1 cellular context compared by ENCODE assay signal in genomic region chr19:19515764-19516519, GRCh38.
TF ChIP-seq lines count a peak whose summit lies in the region.

NDUFA13 (plus strand) TSS chr19:19516225; CDS start chr19:19516239, 14 bp downstream.

TF ChIP-seq in HepG2, 621 proteins besides CTCF, POLR2A, EP300 and RAD21 (continued from another document and continues in another):
- no peak for TF ChIP-seq ZBED4 (CRISPR knock-in tag; IDR thresholded peaks at IDR 0.05; ENCODE audit: borderline replicate concordance)
- TF ChIP-seq POLR2AphosphoS2 (IDR thresholded peaks at IDR 0.05; ENCODE audit: low read depth, low read length), result no peak
- peak; percentile 80; the same call in 1 of the 2 replicates for TF ChIP-seq NAIF1 (CRISPR knock-in tag; IDR thresholded peaks at IDR 0.05; ENCODE audit: borderline replicate concordance)
- peak; percentile 68; the same call in 1 of the 2 replicates for TF ChIP-seq ZSCAN31 (CRISPR knock-in tag; IDR thresholded peaks at IDR 0.05; ENCODE audit: low read depth)
- peak; percentile 64 for TF ChIP-seq ZNF441 (CRISPR knock-in tag; IDR thresholded peaks at IDR 0.05; ENCODE audit: borderline replicate concordance)
- peak; percentile 20 for TF ChIP-seq TEAD3 (CRISPR knock-in tag; optimal IDR thresholded peaks at IDR 0.05; ENCODE audit: borderline replicate concordance)
- peak; percentile 80; the same call in 1 of the 2 replicates for TF ChIP-seq RFXAP (CRISPR knock-in tag; IDR thresholded peaks at IDR 0.05; ENCODE audit: borderline replicate concordance)
- TF ChIP-seq ATAD3A (CRISPR knock-in tag; IDR thresholded peaks at IDR 0.05), result no peak
- no peak for TF ChIP-seq ZNF354B (CRISPR knock-in tag; IDR thresholded peaks at IDR 0.05)
- TF ChIP-seq DNMT3B (CRISPR knock-in tag; conservative IDR thresholded peaks at IDR 0.05), result no peak
- peak; percentile 95; the same call in 1 of the 2 replicates for TF ChIP-seq ZNF510 (CRISPR knock-in tag; IDR thresholded peaks at IDR 0.05; ENCODE audit: low read depth)
- TF ChIP-seq KIAA2018 (CRISPR knock-in tag; IDR thresholded peaks at IDR 0.05; ENCODE audit: borderline replicate concordance), result no peak
- TF ChIP-seq MYPOP (CRISPR knock-in tag; IDR thresholded peaks at IDR 0.05), result no peak
- TF ChIP-seq RORA (CRISPR knock-in tag; IDR thresholded peaks at IDR 0.05), result no peak
- no peak for TF ChIP-seq KAT7 (CRISPR knock-in tag; IDR thresholded peaks at IDR 0.05; ENCODE audit: borderline replicate concordance)
- TF ChIP-seq ZNF572 (CRISPR knock-in tag; IDR thresholded peaks at IDR 0.05), result no peak
- peak; percentile 87 for TF ChIP-seq ERF (CRISPR knock-in tag; IDR thresholded peaks at IDR 0.05)
- no peak for TF ChIP-seq ZNF83 (CRISPR knock-in tag; IDR thresholded peaks at IDR 0.05; ENCODE audit: borderline replicate concordance)
- TF ChIP-seq NFRKB (IDR thresholded peaks at IDR 0.05), result no peak; the same call in 1 of the 2 replicates
- 0 out of 2 replicates have a peak, but pooled peaks have one; percentile 54 for TF ChIP-seq GFI1 (CRISPR knock-in tag; IDR thresholded peaks at IDR 0.05; ENCODE audit: borderline replicate concordance)
- peak; percentile 76 for TF ChIP-seq ZNF143 (CRISPR knock-in tag; IDR thresholded peaks at IDR 0.05)
- peak; percentile 61 for TF ChIP-seq MED8 (CRISPR knock-in tag; IDR thresholded peaks at IDR 0.05; ENCODE audit: insufficient replicate concordance)
- peak; percentile 94 for TF ChIP-seq ETV5 (CRISPR knock-in tag; IDR thresholded peaks at IDR 0.05; ENCODE audit: borderline replicate concordance)
- peak; percentile 72; the same call in 1 of the 2 replicates for TF ChIP-seq SRY (CRISPR knock-in tag; IDR thresholded peaks at IDR 0.05)
- TF ChIP-seq ZNF224 (CRISPR knock-in tag; IDR thresholded peaks at IDR 0.05), result peak; percentile 70; the same call in 1 of the 2 replicates
- 0 out of 2 replicates have a peak, but pooled peaks have one; percentile 19 for TF ChIP-seq SIX1 (CRISPR knock-in tag; IDR thresholded peaks at IDR 0.05; ENCODE audit: borderline replicate concordance)
- TF ChIP-seq FOXK1 (CRISPR knock-in tag; IDR thresholded peaks at IDR 0.05; ENCODE audit: borderline replicate concordance, low read depth), result peak; percentile 83; the same call in 1 of the 2 replicates
- peak; percentile 67; the same call in 1 of the 2 replicates for TF ChIP-seq ZNF232 (CRISPR knock-in tag; IDR thresholded peaks at IDR 0.05; ENCODE audit: borderline replicate concordance)
- peak; percentile 16; the same call in 1 of the 2 replicates for TF ChIP-seq ZNF878 (CRISPR knock-in tag; IDR thresholded peaks at IDR 0.05)
- TF ChIP-seq GATAD1 (CRISPR knock-in tag; IDR thresholded peaks at IDR 0.05), result peak; percentile 91
- peak; percentile 73; the same call in 1 of the 2 replicates for TF ChIP-seq KMT2A (CRISPR knock-in tag; IDR thresholded peaks at IDR 0.05)
- no peak for TF ChIP-seq ZNF558 (CRISPR knock-in tag; IDR thresholded peaks at IDR 0.05; ENCODE audit: borderline replicate concordance)
- TF ChIP-seq ZNF530 (CRISPR knock-in tag; IDR thresholded peaks at IDR 0.05; ENCODE audit: low read depth), result no peak
- peak; percentile 80; the same call in 1 of the 2 replicates for TF ChIP-seq SALL2 (CRISPR knock-in tag; IDR thresholded peaks at IDR 0.05)
- TF ChIP-seq SATB2 (CRISPR knock-in tag; IDR thresholded peaks at IDR 0.05), result no peak; the same call in none of the 2 replicates
- peak; percentile 71 for TF ChIP-seq ZNF777 (CRISPR knock-in tag; IDR thresholded peaks at IDR 0.05)
- no peak for TF ChIP-seq HOXA7 (CRISPR knock-in tag; IDR thresholded peaks at IDR 0.05)
- TF ChIP-seq RBM22 (optimal IDR thresholded peaks at IDR 0.05; ENCODE audit: low read length), result no peak
- no peak for TF ChIP-seq NPAS2 (CRISPR knock-in tag; IDR thresholded peaks at IDR 0.05; ENCODE audit: borderline replicate concordance)
- no peak for TF ChIP-seq CHCHD3 (CRISPR knock-in tag; IDR thresholded peaks at IDR 0.05)
- TF ChIP-seq HES4 (CRISPR knock-in tag; IDR thresholded peaks at IDR 0.05; ENCODE audit: borderline replicate concordance), result peak; percentile 47; the same call in 1 of the 2 replicates
- no peak for TF ChIP-seq MTF1 (CRISPR knock-in tag; IDR thresholded peaks at IDR 0.05)
- 0 out of 2 replicates have a peak, but pooled peaks have one; percentile 41 for TF ChIP-seq ZNF335 (CRISPR knock-in tag; IDR thresholded peaks at IDR 0.05)
- no peak for TF ChIP-seq ZFP1 (CRISPR knock-in tag; IDR thresholded peaks at IDR 0.05)
- TF ChIP-seq ARID2 (CRISPR knock-in tag; IDR thresholded peaks at IDR 0.05; ENCODE audit: borderline replicate concordance), result no peak
- peak; percentile 72; the same call in 1 of the 2 replicates for TF ChIP-seq ZFP90 (CRISPR knock-in tag; IDR thresholded peaks at IDR 0.05; ENCODE audit: borderline replicate concordance)
- TF ChIP-seq ZNF431 (CRISPR knock-in tag; IDR thresholded peaks at IDR 0.05; ENCODE audit: borderline replicate concordance, low read depth), result 0 out of 2 replicates have a peak, but pooled peaks have one; percentile 53
- peak; percentile 60; the same call in 1 of the 2 replicates for TF ChIP-seq ZZZ3 (CRISPR knock-in tag; IDR thresholded peaks at IDR 0.05; ENCODE audit: borderline replicate concordance)
- no peak for TF ChIP-seq ZNF33A (CRISPR knock-in tag; IDR thresholded peaks at IDR 0.05; ENCODE audit: borderline replicate concordance)
- TF ChIP-seq UBTF (CRISPR knock-in tag; IDR thresholded peaks at IDR 0.05), result peak; percentile 70; the same call in 1 of the 2 replicates
- peak; percentile 39; the same call in 1 of the 2 replicates for TF ChIP-seq ZMYM3 (CRISPR knock-in tag; IDR thresholded peaks at IDR 0.05)
- TF ChIP-seq ZFY (CRISPR knock-in tag; IDR thresholded peaks at IDR 0.05), result peak; percentile 98
- TF ChIP-seq ZNF703 (CRISPR knock-in tag; IDR thresholded peaks at IDR 0.05; ENCODE audit: borderline replicate concordance), result no peak; the same call in 1 of the 2 replicates
- TF ChIP-seq SP4 (CRISPR knock-in tag; IDR thresholded peaks at IDR 0.05), result no peak
- no peak for TF ChIP-seq CBX2 (IDR thresholded peaks at IDR 0.05; ENCODE audit: low read depth, low read length)
- TF ChIP-seq CBX2 (CRISPR knock-in tag; IDR thresholded peaks at IDR 0.05; ENCODE audit: low read depth), result no peak
- no peak for TF ChIP-seq ZNF383 (CRISPR knock-in tag; IDR thresholded peaks at IDR 0.05; ENCODE audit: borderline replicate concordance)
- no peak for TF ChIP-seq TBX3 (IDR thresholded peaks at IDR 0.05; ENCODE audit: borderline replicate concordance)
- TF ChIP-seq ZNF546 (CRISPR knock-in tag; conservative IDR thresholded peaks at IDR 0.05), result no peak
- peak; percentile 30 for TF ChIP-seq AGO2 (optimal IDR thresholded peaks at IDR 0.05; ENCODE audit: low read depth, low read length)
- no peak for TF ChIP-seq ZC3H4 (CRISPR knock-in tag; IDR thresholded peaks at IDR 0.05; ENCODE audit: borderline replicate concordance)
